Comparison of ENCODE assay signal across 1 cellular context in genomic region chr17:80838381-80839345, GRCh38.
TF ChIP-seq lines count a peak whose summit lies in the region.

No MANE protein-coding gene starts in this region.

TF ChIP-seq in SK-N-SH, 30 proteins besides CTCF, POLR2A, EP300 and RAD21 (continued from another document):
- no peak for TF ChIP-seq USF1 (IDR thresholded peaks at IDR 0.05; ENCODE audit: borderline replicate concordance, low read depth)
- TF ChIP-seq FOSL2 (IDR thresholded peaks at IDR 0.05; ENCODE audit: borderline replicate concordance, low read depth), result no peak
- TF ChIP-seq JUND (IDR thresholded peaks at IDR 0.05), result no peak
